In genomic region chr3:167288737-167289136, GRCh38 we compare ENCODE assay signal across 25 cellular contexts.
"Had no signal": no experiment of that assay in that cellular context is flagged by ENCODE, and none has a peak within 500 bp of the region (broad histone marks: within the 10 kb centered on the region; RNA-seq: fewer than 3 reads in every experiment).

No MANE protein-coding gene starts in this region.

- H3K27me3 ChIP-seq: ovary, sigmoid colon, tibial nerve, uterus had no signal

- H3K4me3 ChIP-seq: left ventricle myocardium inferior, lung, ovary, prostate gland, sigmoid colon, smooth muscle cell, tibial nerve, uterus had no signal

- H3K9me3 ChIP-seq: left ventricle myocardium inferior, ovary, prostate gland, sigmoid colon, tibial nerve, uterus had no signal

- H3K27me3 Mint-ChIP-seq: naive B cell; stimulated activated memory B cell treated with anti-CD40 and anti-IgM and Interleukin-4, amounts not matched to agents 10 μg/mL and 1 μg/mL and 100 μg/mL, for 72 hours; stimulated activated naive CD8-positive, alpha-beta T cell treated with anti-CD3 and anti-CD28 coated beads, Interleukin-15, amount 100 ng/mL, for 72 hours; type B pancreatic cell had no signal

- H3K9me3 Mint-ChIP-seq: type B pancreatic cell had no signal

- H3K4me1 ChIP-seq: left ventricle myocardium inferior, prostate gland, sigmoid colon, tibial nerve, uterus had no signal

- H3K36me3 Mint-ChIP-seq: mesothelial cell of epicardium; naive B cell; natural killer cell; stimulated activated memory B cell treated with anti-CD40 and anti-IgM and Interleukin-4, amounts not matched to agents 10 μg/mL and 1 μg/mL and 100 μg/mL, for 72 hours; type B pancreatic cell had no signal

- H3K27ac ChIP-seq: left ventricle myocardium inferior, ovary, prostate gland, sigmoid colon, tibial nerve, uterus had no signal

- ATAC-seq: natural killer cell; right cardiac atrium; stimulated activated memory B cell treated with anti-CD40 and anti-IgM and Interleukin-4, amounts not matched to agents 10 μg/mL and 1 μg/mL and 100 μg/mL, for 72 hours; stimulated activated naive CD8-positive, alpha-beta T cell treated with anti-CD3 and anti-CD28 coated beads, Interleukin-15, amount 100 ng/mL, for 72 hours had no signal

- H3K4me3 Mint-ChIP-seq: mesothelial cell of epicardium; naive B cell; natural killer cell; nephron progenitor cell; stimulated activated memory B cell treated with anti-CD40 and anti-IgM and Interleukin-4, amounts not matched to agents 10 μg/mL and 1 μg/mL and 100 μg/mL, for 72 hours; stimulated activated naive CD8-positive, alpha-beta T cell treated with anti-CD3 and anti-CD28 coated beads, Interleukin-15, amount 100 ng/mL, for 72 hours; type B pancreatic cell had no signal

- DNase-seq: islet precursor cell; left ventricle myocardium inferior; mesendoderm; naive B cell; natural killer cell; nephron progenitor cell; ovary; retina; right cardiac atrium; sigmoid colon; stimulated activated CD4-positive, alpha-beta T cell treated with anti-CD3 and anti-CD28 coated beads, Interleukin-1b, Interleukin-23, amount 100 ng/mL, for 48 hours; stimulated activated CD4-positive, alpha-beta T cell treated with anti-CD3 and anti-CD28 coated beads, Interleukin-2, amount 100 ng/mL, for 48 hours; stimulated activated CD4-positive, alpha-beta T cell treated with anti-CD3 and anti-CD28 coated beads, Interleukin-4, amount 100 ng/mL, for 4 hours; stimulated activated CD8-positive, alpha-beta memory T cell treated with anti-CD3 and anti-CD28 coated beads, Interleukin-4, amount 100 ng/mL, for 48 hours; stimulated activated naive CD4-positive, alpha-beta T cell treated with Interleukin-2 at 50 U/mL for 16 hours; stimulated activated naive CD8-positive, alpha-beta T cell treated with anti-CD3 and anti-CD28 coated beads, Interleukin-15, amount 100 ng/mL, for 72 hours; substantia nigra; uterus had no signal

- H3K36me3 ChIP-seq: left ventricle myocardium inferior, ovary, prostate gland, sigmoid colon, tibial nerve, uterus had no signal

- H3K4me1 Mint-ChIP-seq: mesothelial cell of epicardium; naive B cell; natural killer cell; nephron progenitor cell; stimulated activated memory B cell treated with anti-CD40 and anti-IgM and Interleukin-4, amounts not matched to agents 10 μg/mL and 1 μg/mL and 100 μg/mL, for 72 hours; stimulated activated naive CD8-positive, alpha-beta T cell treated with anti-CD3 and anti-CD28 coated beads, Interleukin-15, amount 100 ng/mL, for 72 hours had no signal

- H3K4me2 ChIP-seq: smooth muscle cell had no signal

- H3K27ac Mint-ChIP-seq: mesothelial cell of epicardium; naive B cell; natural killer cell; nephron progenitor cell; stimulated activated memory B cell treated with anti-CD40 and anti-IgM and Interleukin-4, amounts not matched to agents 10 μg/mL and 1 μg/mL and 100 μg/mL, for 72 hours; stimulated activated naive CD8-positive, alpha-beta T cell treated with anti-CD3 and anti-CD28 coated beads, Interleukin-15, amount 100 ng/mL, for 72 hours; type B pancreatic cell had no signal
